Comparison of ENCODE assay signal across 16 cellular contexts in genomic region chr11:128116447-128117240, GRCh38.
DNase-seq lines count a peak whose midpoint lies in the region; TF ChIP-seq lines count a peak whose summit lies in the region.
"Had no signal": no experiment of that assay in that cellular context is flagged by ENCODE, and none has a peak within 500 bp of the region (broad histone marks: within the 10 kb centered on the region; RNA-seq: fewer than 3 reads in every experiment).

No MANE protein-coding gene starts in this region.

- in situ Hi-C loops in astrocyte of the spinal cord (cut with HindIII; ENCODE audit: low sequenced_read_pairs) = no loop called here

- no peak for TF ChIP-seq CTCF in astrocyte of the spinal cord (IDR thresholded peaks at IDR 0.05; ENCODE audit: low read depth, low read length)

- peaks cover 13% of the 10 kb centered on the region for H3K4me1 ChIP-seq in BLaER1
- H3K4me1 ChIP-seq: esophagus squamous epithelium had no signal

- no peaks in the 10 kb centered on the region for H4K20me1 ChIP-seq in BLaER1

- H3K4me3 ChIP-seq in BLaER1 (no peak overlapping the region), astrocyte of the spinal cord (ENCODE audit: low read depth, low read length) (no peak overlapping the region)
- H3K4me3 ChIP-seq: esophagus squamous epithelium had no signal

- H3K4me1 Mint-ChIP-seq in immature natural killer cell = peaks cover 14 to 17% of the 10 kb centered on the region in 2 donors
- H3K4me1 Mint-ChIP-seq: memory B cell had no signal

- H3K9me3 Mint-ChIP-seq in immature natural killer cell = peaks cover 0 to 2% (median 0%) of the 10 kb centered on the region in 6 donors
- H3K9me3 Mint-ChIP-seq: activated naive CD8-positive, alpha-beta T cell treated with anti-CD3 and anti-CD28 coated beads, Interleukin-2, amount 50 U/mL, for 24 hours had no signal

- H3K4me2 ChIP-seq in BLaER1 = peak overlapping the region; percentile 52

- DNase-seq in NCI-H1092 (lab: John Stamatoyannopoulos, UW) (peak; percentile 10), astrocyte of the spinal cord (ENCODE audit: low read depth, low spot score) (peak; percentile 7), immature natural killer cell (peak in 2 of 3 donors; percentile 22 to 30), DMS 273 treated with DMSO at 0.1 percent for 48 hours (lab: John Stamatoyannopoulos, UW) (no peak), NCI-H510A treated with DMSO at 0.1 percent for 48 hours (lab: John Stamatoyannopoulos, UW) (no peak), hippocampal formation (lab: John Stamatoyannopoulos, UW) (no peak), C1 segment of cervical spinal cord (lab: John Stamatoyannopoulos, UW) (no peak)
- DNase-seq: activated CD4-positive, alpha-beta memory T cell treated with anti-CD3 and anti-CD28 coated beads for 36 hours; activated naive CD8-positive, alpha-beta T cell treated with anti-CD3 and anti-CD28 coated beads, Interleukin-2, amount 50 U/mL, for 24 hours; DMS53; esophagus squamous epithelium; NCI-H1694 treated with DMSO at 0.1 percent for 48 hours; occipital lobe; stimulated activated naive CD8-positive, alpha-beta T cell treated with anti-CD3 and anti-CD28 coated beads, Interleukin-15, Interleukin-2, amounts not matched to agents 100 U/mL and 50 U/mL, for 24 hours had no signal

- H3K9me3 ChIP-seq in BLaER1 = peaks cover 3% of the 10 kb centered on the region; the same call in 1 of the 2 replicates
- H3K9me3 ChIP-seq: esophagus squamous epithelium had no signal

- peak overlapping the region in 4 of 5 donors; percentile 7 to 40 (median 36) for H3K4me3 Mint-ChIP-seq in immature natural killer cell
- H3K4me3 Mint-ChIP-seq: activated CD4-positive, alpha-beta memory T cell treated with anti-CD3 and anti-CD28 coated beads for 36 hours; activated naive CD8-positive, alpha-beta T cell treated with anti-CD3 and anti-CD28 coated beads, Interleukin-2, amount 50 U/mL, for 24 hours; memory B cell had no signal

- H3K27ac ChIP-seq in BLaER1 = no peak overlapping the region
- H3K27ac ChIP-seq: esophagus squamous epithelium had no signal

- H3K36me3 Mint-ChIP-seq in immature natural killer cell = no peaks in the 10 kb centered on the region
- H3K36me3 Mint-ChIP-seq: activated CD4-positive, alpha-beta memory T cell treated with anti-CD3 and anti-CD28 coated beads for 36 hours had no signal

- H3K27me3 ChIP-seq in BLaER1 = no peaks in the 10 kb centered on the region

- no peaks in the 10 kb centered on the region for H3K36me3 ChIP-seq in BLaER1
- H3K36me3 ChIP-seq: esophagus squamous epithelium had no signal

- peaks cover 0 to 6% (median 5%) of the 10 kb centered on the region in 3 donors for H3K27me3 Mint-ChIP-seq in immature natural killer cell (ENCODE audit: low read depth in 3 of 3)
- H3K27me3 Mint-ChIP-seq: activated CD4-positive, alpha-beta memory T cell treated with anti-CD3 and anti-CD28 coated beads for 36 hours had no signal

- peak overlapping the region in 1 of 6 donors; percentile 2 for H3K27ac Mint-ChIP-seq in immature natural killer cell
- H3K27ac Mint-ChIP-seq: activated CD4-positive, alpha-beta memory T cell treated with anti-CD3 and anti-CD28 coated beads for 36 hours; activated naive CD8-positive, alpha-beta T cell treated with anti-CD3 and anti-CD28 coated beads, Interleukin-2, amount 50 U/mL, for 24 hours; memory B cell had no signal

- H3K9ac ChIP-seq in BLaER1 = no peak overlapping the region

Comparison
In these comparisons a context has a peak if more than half of its experiments do, and no peak if none do; other contexts are left out.
1. DNase-seq: peak in NCI-H1092 (single experiment), astrocyte of the spinal cord (single experiment) and immature natural killer cell (2 of 3); none in DMS 273 treated with DMSO at 0.1 percent for 48 hours (single experiment), NCI-H510A treated with DMSO at 0.1 percent for 48 hours (single experiment), hippocampal formation (0 of 2) and C1 segment of cervical spinal cord (0 of 14).